In genomic region chr14:89540009-89540829, GRCh38 we compare ENCODE assay signal across 1 cellular context.
TF ChIP-seq lines count a peak whose summit lies in the region.

No MANE protein-coding gene starts in this region.

TF ChIP-seq in GM23338, 12 proteins besides CTCF, POLR2A, EP300 and RAD21 (continued from another document):
- TF ChIP-seq ZNF462 (CRISPR knock-in tag; IDR thresholded peaks at IDR 0.05): no peak
- TF ChIP-seq EZH2 (IDR thresholded peaks at IDR 0.05; ENCODE audit: low read depth, unreplicated experiment): no peak
- no peak for TF ChIP-seq STAT1 (IDR thresholded peaks at IDR 0.05; ENCODE audit: unreplicated experiment)
- TF ChIP-seq ZNF114 (CRISPR knock-in tag; IDR thresholded peaks at IDR 0.05): no peak
- TF ChIP-seq REST (IDR thresholded peaks at IDR 0.05; ENCODE audit: unreplicated experiment): no peak
- no peak for TF ChIP-seq EZH2phosphoT487 (IDR thresholded peaks at IDR 0.05; ENCODE audit: unreplicated experiment)
- no peak for TF ChIP-seq JUNB (IDR thresholded peaks at IDR 0.05; ENCODE audit: unreplicated experiment)
- TF ChIP-seq POLR2AphosphoS5 (IDR thresholded peaks at IDR 0.05; ENCODE audit: low read depth): no peak
- TF ChIP-seq NANOG (IDR thresholded peaks at IDR 0.05; ENCODE audit: borderline replicate concordance): no peak
